Comparison of ENCODE assay signal across 8 cellular contexts in genomic region chr1:212287995-212288394, GRCh38. TPM values are rescaled to one million over a fixed set of nuclear protein-coding genes. Genes with fewer than 3 reads are reported as not detected.
DNase-seq lines count a peak whose midpoint lies in the region; ATAC-seq, FAIRE-seq and TF ChIP-seq lines count a peak whose summit lies in the region.
"Not testable (repeated sequence)": the region's sequence is repeated elsewhere in the genome, so short reads cannot be mapped to it uniquely, and the experiment has no call there.

No MANE protein-coding gene starts in this region.

- ATAC-seq in K562, lower lobe of right lung: not testable (repeated sequence)

- not testable (repeated sequence) for H3K9me1 ChIP-seq in K562 (ENCODE audit: control insufficient read depth, insufficient read depth, low read length)

- H3K9me3 Mint-ChIP-seq in CD8-positive, alpha-beta memory T cell; activated CD4-positive, alpha-beta memory T cell treated with anti-CD3 and anti-CD28 coated beads, Interleukin-2, amount 10 ng/mL, durations not matched to agents 7 days and 5 days: not testable (repeated sequence)

- in situ Hi-C loops in K562 (cut with MboI): not testable (repeated sequence)

- H3K9ac ChIP-seq in Loucy (ENCODE audit: low read depth, low read length, poor library complexity, severe bottlenecking) (peak overlapping the region; percentile 28), K562 (ENCODE audit: insufficient read depth in 1 of 2, low read depth in 2 of 2, low read length in 2 of 2) (peak overlapping the region; percentile 27 to 46; a peak in 3 of 4 replicates)
- H3K9ac ChIP-seq in fibroblast of lung (ENCODE audit: insufficient read depth, low read length); rectal smooth muscle tissue (ENCODE audit: low read length): not testable (repeated sequence)

- CTCF ChIA-PET in CD8-positive, alpha-beta memory T cell (lab: Charles Lee): interaction anchor here (0.6 to 3.4 kb wide), 4 partner anchors 168 to 252 kb away, joined by 3 to 34 read pairs (median 4); partner anchors contain the start of genes DTL and INTS7
- CTCF ChIA-PET in activated CD4-positive, alpha-beta memory T cell treated with anti-CD3 and anti-CD28 coated beads, Interleukin-2, amount 10 ng/mL, durations not matched to agents 7 days and 5 days (lab: Charles Lee): interaction anchor here (0.9 to 3.4 kb wide), 6 partner anchors 99 to 253 kb away, joined by 3 to 49 read pairs (median 4); partner anchors contain the start of genes DTL and INTS7
- CTCF ChIA-PET in K562 (lab: Yijun Ruan, JAX; ENCODE audit: low intra/inter-chr PET ratio): not testable (repeated sequence)

- peaks cover 61% of the 10 kb centered on the region for H3K4me1 ChIP-seq in CD8-positive, alpha-beta memory T cell (ENCODE audit: insufficient read depth, low read length)
- H3K4me1 ChIP-seq in Loucy (ENCODE audit: insufficient read depth, low read length, poor library complexity, severe bottlenecking) (peaks cover 43% of the 10 kb centered on the region), K562 (replicated peaks in 1 of 2; ENCODE audit: control insufficient read depth in 2 of 2, insufficient read depth in 2 of 2, low read length in 2 of 2) (peaks cover 29 to 41% of the 10 kb centered on the region in 2 experiments; a peak in 4 of 5 replicates), lower lobe of right lung (peaks cover 64% of the 10 kb centered on the region), rectal smooth muscle tissue (ENCODE audit: control insufficient read depth, insufficient read depth, low read length) (peaks cover 14% of the 10 kb centered on the region), tibial nerve (peaks cover 0 to 70% (median 44%) of the 10 kb centered on the region in 4 donors)
- H3K4me1 ChIP-seq in fibroblast of lung (ENCODE audit: control insufficient read depth, extremely low read depth, insufficient read depth, low read length): not testable (repeated sequence)

- WGBS in K562 (ENCODE audit: insufficient coverage, low coverage, missing lambda C conversion rate): 30% methylated on average over 9 of the region's 9 CpGs
- 89 to 90% methylated on average over 9 of the region's 9 CpGs for whole genome bisulfite sequencing in tibial nerve, 2 donors

- intact Hi-C loops in K562 (cut with micrococcal nuclease): loop anchor here (5.0 kb wide), 1 partner anchor 149 kb away; no protein-coding TSS in a partner anchor
- intact Hi-C loops in lower lobe of right lung (cut with DNase I): not testable (repeated sequence)

- peak overlapping the region; percentile 77 to 99 (median 86) for H3K4me3 Mint-ChIP-seq in CD8-positive, alpha-beta memory T cell
- H3K4me3 Mint-ChIP-seq in activated CD4-positive, alpha-beta memory T cell treated with anti-CD3 and anti-CD28 coated beads, Interleukin-2, amount 10 ng/mL, durations not matched to agents 7 days and 5 days: peak overlapping the region; percentile 75

- not testable (repeated sequence) for TF ChIP-seq EP300 in K562 (IDR thresholded peaks at IDR 0.05; ENCODE audit: low read length); tibial nerve (IDR thresholded peaks at IDR 0.05)

- not testable (repeated sequence) for FAIRE-seq in K562 (lab: Jason Lieb, UNC)

- not testable (repeated sequence) for H3K27me3 ChIP-seq in CD8-positive, alpha-beta memory T cell (ENCODE audit: insufficient read depth, low read length, poor library complexity, severe bottlenecking); Loucy (ENCODE audit: insufficient read depth, low read length, poor library complexity, severe bottlenecking); K562 (ENCODE audit: control insufficient read depth in 2 of 2, insufficient read depth in 2 of 2, low read length in 2 of 2); fibroblast of lung (ENCODE audit: control insufficient read depth, insufficient read depth, low read length); lower lobe of right lung (ENCODE audit: low read depth); rectal smooth muscle tissue (ENCODE audit: control insufficient read depth, insufficient read depth, low read length); tibial nerve

- not testable (repeated sequence) for H3K27ac ChIP-seq in CD8-positive, alpha-beta memory T cell (ENCODE audit: low read depth, low read length); K562 (ENCODE audit: extremely low read depth, low read depth, low read length); fibroblast of lung (ENCODE audit: insufficient read depth, low read length); rectal smooth muscle tissue (ENCODE audit: low read depth, low read length)
- peak overlapping the region; percentile 99 for H3K27ac ChIP-seq in lower lobe of right lung
- H3K27ac ChIP-seq in tibial nerve: peak overlapping the region in 1 of 4 donors; percentile 38

- DNase-seq in CD8-positive, alpha-beta memory T cell; activated CD4-positive, alpha-beta memory T cell treated with anti-CD3 and anti-CD28 coated beads, Interleukin-2, amount 10 ng/mL, durations not matched to agents 7 days and 5 days; K562 (ENCODE audit: extremely low read depth in 1 of 4, low spot score in 3 of 4); fibroblast of lung (ENCODE audit: low read depth in 2 of 2); lower lobe of right lung; tibial nerve (ENCODE audit: low spot score in 2 of 2): not testable (repeated sequence)

- H3K9me3 ChIP-seq in CD8-positive, alpha-beta memory T cell (ENCODE audit: low read length); Loucy (ENCODE audit: insufficient read depth, low read depth, low read length); K562 (replicated peaks; ENCODE audit: control insufficient read depth, insufficient read depth, low read depth, low read length); fibroblast of lung (ENCODE audit: control insufficient read depth, insufficient read depth, low read depth, low read length); lower lobe of right lung; tibial nerve: not testable (repeated sequence)

- peaks cover 0 to 29% (median 0%) of the 10 kb centered on the region in 3 donors for H3K36me3 Mint-ChIP-seq in CD8-positive, alpha-beta memory T cell
- H3K36me3 Mint-ChIP-seq in activated CD4-positive, alpha-beta memory T cell treated with anti-CD3 and anti-CD28 coated beads, Interleukin-2, amount 10 ng/mL, durations not matched to agents 7 days and 5 days (ENCODE audit: low read depth): peaks cover 25% of the 10 kb centered on the region

- TF ChIP-seq POLR2A in K562 (conservative IDR thresholded peaks at IDR 0.05); tibial nerve (IDR thresholded peaks at IDR 0.05): not testable (repeated sequence)

- H3K9me2 ChIP-seq in Loucy (replicated peaks; ENCODE audit: low read depth, low read length): not testable (repeated sequence)

- H3K4me1 Mint-ChIP-seq in CD8-positive, alpha-beta memory T cell: peaks cover 61 to 80% (median 73%) of the 10 kb centered on the region in 3 donors
- H3K4me1 Mint-ChIP-seq in activated CD4-positive, alpha-beta memory T cell treated with anti-CD3 and anti-CD28 coated beads, Interleukin-2, amount 10 ng/mL, durations not matched to agents 7 days and 5 days: peaks cover 65% of the 10 kb centered on the region

- not testable (repeated sequence) for TF ChIP-seq CTCF in Loucy (conservative IDR thresholded peaks at IDR 0.05; ENCODE audit: low read length); K562 (IDR thresholded peaks at IDR 0.05 in 2 of 3, conservative IDR thresholded peaks at IDR 0.05 in 1 of 3; ENCODE audit: insufficient read depth in 2 of 3, low read depth in 1 of 3, low read length in 3 of 3); fibroblast of lung (conservative IDR thresholded peaks at IDR 0.05 in 1 of 2, IDR thresholded peaks at IDR 0.05 in 1 of 2; ENCODE audit: low read depth in 1 of 2, low read length in 2 of 2); lower lobe of right lung (IDR thresholded peaks at IDR 0.05); tibial nerve (IDR thresholded peaks at IDR 0.05)

- peak overlapping the region; percentile 84 for H3K4me2 ChIP-seq in Loucy (ENCODE audit: low read depth, low read length, poor library complexity, severe bottlenecking)
- H3K4me2 ChIP-seq in K562 (ENCODE audit: insufficient read depth, low read length): peak overlapping the region; percentile 66
- peak overlapping the region; percentile 1 for H3K4me2 ChIP-seq in fibroblast of lung (ENCODE audit: extremely low read depth, insufficient read depth, low read length)

- POLR2A ChIA-PET in CD8-positive, alpha-beta memory T cell (lab: Charles Lee): interaction anchor here (0.7 kb wide), 1 partner anchor 204 kb away, joined by 3 read pairs; no protein-coding TSS in a partner anchor
- POLR2A ChIA-PET in activated CD4-positive, alpha-beta memory T cell treated with anti-CD3 and anti-CD28 coated beads, Interleukin-2, amount 10 ng/mL, durations not matched to agents 7 days and 5 days (lab: Charles Lee): interaction anchor here (0.8 to 3.3 kb wide), 3 partner anchors 32 to 253 kb away, joined by 4 to 43 read pairs (median 19); partner anchors contain the start of genes DTL and INTS7
- POLR2A ChIA-PET in K562 (lab: Yijun Ruan, JAX): interaction anchor here (0.6 to 3.0 kb wide), 12 partner anchors 7 to 320 kb away, joined by 3 to 15 read pairs (median 4); partner anchors contain the start of genes ATF3, DTL and INTS7

- H3K36me3 ChIP-seq in CD8-positive, alpha-beta memory T cell (ENCODE audit: insufficient read depth, low read length); Loucy (ENCODE audit: insufficient read depth, low read length); fibroblast of lung (ENCODE audit: control insufficient read depth, insufficient read depth, low read length); lower lobe of right lung; rectal smooth muscle tissue (ENCODE audit: control insufficient read depth, insufficient read depth, low read length); tibial nerve: not testable (repeated sequence)
- peaks cover 17% of the 10 kb centered on the region; the same call in 2 of the 3 replicates for H3K36me3 ChIP-seq in K562 (ENCODE audit: control insufficient read depth, insufficient read depth, low read length)

- H3F3A ChIP-seq in Loucy (ENCODE audit: low read depth): not testable (repeated sequence)

- not testable (repeated sequence) for TF ChIP-seq RAD21 in K562 (CRISPR knock-in tag; conservative IDR thresholded peaks at IDR 0.05 in 1 of 2, IDR thresholded peaks at IDR 0.05 in 1 of 2)

- H3K27me3 Mint-ChIP-seq in CD8-positive, alpha-beta memory T cell; activated CD4-positive, alpha-beta memory T cell treated with anti-CD3 and anti-CD28 coated beads, Interleukin-2, amount 10 ng/mL, durations not matched to agents 7 days and 5 days: not testable (repeated sequence)

- not testable (repeated sequence) for H2AFZ ChIP-seq in Loucy (ENCODE audit: low read length); K562 (ENCODE audit: low read depth, low read length); fibroblast of lung (ENCODE audit: low read length)

- H3K79me2 ChIP-seq in Loucy (ENCODE audit: insufficient read depth, low read length) (peaks cover 69% of the 10 kb centered on the region), K562 (ENCODE audit: control insufficient read depth, insufficient read depth, low read length) (peaks cover 88% of the 10 kb centered on the region), fibroblast of lung (ENCODE audit: control insufficient read depth, insufficient read depth, low read length) (peaks cover 48% of the 10 kb centered on the region)

- not testable (repeated sequence) for BruUV-seq in K562 (replicated peaks; lab: Mats Ljungman, UMichigan)

- H3K4me3 ChIP-seq in CD8-positive, alpha-beta memory T cell (ENCODE audit: low read length): peak overlapping the region; percentile 40
- peak overlapping the region; percentile 94 for H3K4me3 ChIP-seq in Loucy (ENCODE audit: low read length, poor library complexity, severe bottlenecking)
- peak overlapping the region; percentile 32 for H3K4me3 ChIP-seq in K562
- peak overlapping the region in 2 of 4 experiments; percentile 81 to 90 for H3K4me3 ChIP-seq in fibroblast of lung (replicated peaks in 1 of 4; ENCODE audit: control extremely low read depth in 1 of 4, insufficient read depth in 1 of 4, low read depth in 3 of 4, low read length in 4 of 4)
- peak overlapping the region; percentile 91 for H3K4me3 ChIP-seq in lower lobe of right lung
- peak overlapping the region; percentile 47 for H3K4me3 ChIP-seq in rectal smooth muscle tissue (ENCODE audit: low read length)
- peak overlapping the region in 3 of 4 donors; percentile 80 to 88 (median 82) for H3K4me3 ChIP-seq in tibial nerve

- H4K20me1 ChIP-seq in Loucy (ENCODE audit: insufficient read depth, low read length, poor library complexity, severe bottlenecking): peaks cover 66% of the 10 kb centered on the region
- H4K20me1 ChIP-seq in K562 (replicated peaks; ENCODE audit: control insufficient read depth, insufficient read depth, low read length): peaks cover 11% of the 10 kb centered on the region; the same call in 1 of the 2 replicates
- H4K20me1 ChIP-seq in fibroblast of lung (ENCODE audit: control insufficient read depth, extremely low read depth, insufficient read depth, low read length): not testable (repeated sequence)

- peak overlapping the region; percentile 41 to 91 (median 82) for H3K27ac Mint-ChIP-seq in CD8-positive, alpha-beta memory T cell
- not testable (repeated sequence) for H3K27ac Mint-ChIP-seq in activated CD4-positive, alpha-beta memory T cell treated with anti-CD3 and anti-CD28 coated beads, Interleukin-2, amount 10 ng/mL, durations not matched to agents 7 days and 5 days

RNA-seq across cellular contexts. Expression of gene PPP2R5A, which starts 2.8 kb away (rescaled TPM):
- total RNA-seq in CD8-positive, alpha-beta memory T cell: 10 to 100 TPM; 46.1 to 46.9 TPM
- 51.9 TPM for polyA plus RNA-seq in CD8-positive, alpha-beta memory T cell
- 10 to 100 TPM; 65.9 to 67.0 TPM for total RNA-seq in activated CD4-positive, alpha-beta memory T cell treated with anti-CD3 and anti-CD28 coated beads, Interleukin-2, amount 10 ng/mL, durations not matched to agents 7 days and 5 days
- total RNA-seq in K562 (2011; cell fraction: chromatin; rRNA removed; ENCODE audit: low replicate concordance): 22.5 and 38.1 TPM in 2 replicates
- total RNA-seq in K562 (2011; cell fraction: nucleolus; rRNA removed): 17.6 and 18.8 TPM in 2 replicates
- 24.0 and 38.3 TPM in 2 replicates for total RNA-seq in K562 (2011; cell fraction: nucleoplasm; rRNA removed)
- total RNA-seq in K562 (2014; rRNA removed) (57.2 and 59.8 TPM in 2 replicates), K562 (2014; rRNA removed; fragmentation: Illumina TruSeq; extraction: Trizol) (64.3 and 73.5 TPM in 2 replicates), K562 (2015; rRNA removed; fragmentation: Illumina TruSeq; extraction: Trizol) (66.1 and 69.6 TPM in 2 replicates), K562 (2021) (70.9 and 71.1 TPM in 2 replicates), fibroblast of lung (25.9 and 35.2 TPM in 2 replicates), lower lobe of right lung (91.5 TPM), tibial nerve (10 to 100 TPM; 38.5 to 48.0 (median 41.7) TPM)
- polyA plus RNA-seq in K562 (2011; rRNA removed) (79.3 and 106 TPM in 2 replicates), K562 (2014; fragmentation: Illumina TruSeq; extraction: Trizol) (62.9 and 71.3 TPM in 2 replicates), K562 (2014; fragmentation: Nextera tagmentation; extraction: Ambion mirVana) (10 to 100 TPM; 26.9 to 31.2 TPM), K562 (2014; rRNA removed) (53.8 and 62.2 TPM in 2 replicates), fibroblast of lung (21.2 and 22.6 TPM in 2 replicates)
- 37.4 and 45.8 TPM in 2 replicates for polyA plus RNA-seq in K562 (2011; cell fraction: cytosol; rRNA removed)
- 26.6 and 37.4 TPM in 2 replicates for polyA plus RNA-seq in K562 (2011; cell fraction: nucleus; rRNA removed)
- polyA plus RNA-seq in K562 (2012): 45.3 and 51.5 TPM in 2 replicates
- polyA minus RNA-seq in K562 (2011; rRNA and poly(A)+ RNA removed): 59.4 and 61.4 TPM in 2 replicates
- polyA minus RNA-seq in K562 (2011; cell fraction: cytosol; rRNA and poly(A)+ RNA removed): 33.0 and 37.2 TPM in 2 replicates
- 25.4 and 30.1 TPM in 2 replicates for polyA minus RNA-seq in K562 (2011; cell fraction: nucleus; rRNA and poly(A)+ RNA removed)
- 13.8 and 17.3 TPM in 2 replicates for polyA plus RNA-seq in fibroblast of lung (2012)
- 1.5 and 3.6 TPM in 2 replicates for polyA minus RNA-seq in fibroblast of lung (ENCODE audit: low replicate concordance)

Comparison
In these comparisons a context has a peak if more than half of its experiments do, and no peak if none do; other contexts are left out.
1. H3K4me2 ChIP-seq: peak in every context shown above with its lines; median percentile 84 in Loucy; 66 in K562; 1 in fibroblast of lung.